Comparison of ENCODE assay signal across 8 cellular contexts in genomic region chr2:218908721-218909619, GRCh38. TPM values are rescaled to one million over a fixed set of nuclear protein-coding genes. Genes with fewer than 3 reads are reported as not detected.
DNase-seq lines count a peak whose midpoint lies in the region; ATAC-seq and TF ChIP-seq lines count a peak whose summit lies in the region.

No MANE protein-coding gene starts in this region.

- no peak overlapping the region for H3K27ac ChIP-seq in AG04450 (ENCODE audit: low read depth, low read length)
- H3K27ac ChIP-seq in liver (ENCODE audit: low read depth in 1 of 2, low read length in 2 of 2): no peak overlapping the region

- peak overlapping the region in 1 of 2 donors; percentile 19 for H3K9ac ChIP-seq in liver (ENCODE audit: low read depth in 1 of 2, low read length in 2 of 2)

- CTCF ChIA-PET in AG04450 (lab: Charles Lee): interaction anchor here (4.8 kb wide), 1 partner anchor 11 kb away, joined by 28 read pairs; no protein-coding TSS in a partner anchor

- peak overlapping the region; percentile 83 for H3K27ac Mint-ChIP-seq in activated CD4-positive, alpha-beta T cell treated with anti-CD3 and anti-CD28 coated beads, Interleukin-2, amount 10 ng/mL, durations not matched to agents 24 days and 14 days

- peaks cover 38% of the 10 kb centered on the region for H3K27me3 ChIP-seq in AG04450 (ENCODE audit: control insufficient read depth, insufficient read depth, low read length)
- H3K27me3 ChIP-seq in liver (ENCODE audit: control insufficient read depth in 4 of 4, insufficient read depth in 4 of 4, low read length in 3 of 4): no peaks in the 10 kb centered on the region

- H3K4me3 ChIP-seq in AG04450 (ENCODE audit: low read depth, low read length) (peak overlapping the region; percentile 61), liver (ENCODE audit: low read depth in 1 of 3, low read length in 3 of 3) (peak overlapping the region; percentile 43 to 54 (median 43))

- DNase-seq in AG04450 (ENCODE audit: low read depth, low spot score): peak; percentile 39
- DNase-seq in NCI-H446 (lab: John Stamatoyannopoulos, UW): peak; percentile 82 to 96
- peak; percentile 96 for DNase-seq in activated CD4-positive, alpha-beta T cell treated with anti-CD3 and anti-CD28 coated beads, Interleukin-2, amount 10 ng/mL, durations not matched to agents 24 days and 14 days
- DNase-seq in dermis blood vessel endothelial cell: peak; percentile 63
- DNase-seq in stimulated activated CD4-positive, alpha-beta T cell treated with anti-CD3 and anti-CD28 coated beads, Interleukin-2, amount 100 ng/mL, for 4 hours (ENCODE audit: low read depth): peak; percentile 83

- H3K4me1 ChIP-seq in liver (ENCODE audit: control insufficient read depth in 4 of 4, insufficient read depth in 4 of 4, low read length in 3 of 4): peaks cover 3 to 11% (median 6%) of the 10 kb centered on the region in 4 donors

- 5% methylated on average over 58 of the region's 58 CpGs for WGBS in liver

- peaks cover 34% of the 10 kb centered on the region for H3K27me3 Mint-ChIP-seq in activated CD4-positive, alpha-beta T cell treated with anti-CD3 and anti-CD28 coated beads, Interleukin-2, amount 10 ng/mL, durations not matched to agents 24 days and 14 days

- no peak for TF ChIP-seq CTCF in AG04450 (IDR thresholded peaks at IDR 0.05; ENCODE audit: low read depth, low read length)
- no peak for TF ChIP-seq CTCF in liver (IDR thresholded peaks at IDR 0.05; ENCODE audit: low read depth, low read length, missing input control)

- H3K9me3 ChIP-seq in AG04450 (ENCODE audit: control insufficient read depth, insufficient read depth, low read length) (peaks cover 6% of the 10 kb centered on the region; the same call in 1 of the 2 replicates), liver (ENCODE audit: control insufficient read depth in 4 of 4, low read length in 3 of 4) (no peaks in the 10 kb centered on the region)

- H3K4me1 Mint-ChIP-seq in activated CD4-positive, alpha-beta T cell treated with anti-CD3 and anti-CD28 coated beads, Interleukin-2, amount 10 ng/mL, durations not matched to agents 24 days and 14 days: peaks cover 6% of the 10 kb centered on the region

- POLR2A ChIA-PET in AG04450 (lab: Yijun Ruan, JAX): no interaction called here

- H3K36me3 ChIP-seq in liver (ENCODE audit: control insufficient read depth in 4 of 4, insufficient read depth in 3 of 4, low read depth in 1 of 4, low read length in 3 of 4): no peaks in the 10 kb centered on the region

- peak overlapping the region; percentile 82 for H3K4me3 Mint-ChIP-seq in activated CD4-positive, alpha-beta T cell treated with anti-CD3 and anti-CD28 coated beads, Interleukin-2, amount 10 ng/mL, durations not matched to agents 24 days and 14 days

- H3K36me3 Mint-ChIP-seq in activated CD4-positive, alpha-beta T cell treated with anti-CD3 and anti-CD28 coated beads, Interleukin-2, amount 10 ng/mL, durations not matched to agents 24 days and 14 days (ENCODE audit: low read depth): no peaks in the 10 kb centered on the region

- H3K9me3 Mint-ChIP-seq in activated CD4-positive, alpha-beta T cell treated with anti-CD3 and anti-CD28 coated beads, Interleukin-2, amount 10 ng/mL, durations not matched to agents 24 days and 14 days: no peaks in the 10 kb centered on the region

- intact Hi-C loops in activated CD4-positive, alpha-beta T cell treated with anti-CD3 and anti-CD28 coated beads, Interleukin-2, amount 10 ng/mL, durations not matched to agents 24 days and 14 days (cut with micrococcal nuclease): loop anchor here (1.0 kb wide), 2 partner anchors 13 to 198 kb away; no protein-coding TSS in a partner anchor

- TF ChIP-seq RAD21 in liver (IDR thresholded peaks at IDR 0.05): no peak

- peak; percentile 81 for ATAC-seq in GM18870 (IDR thresholded peaks at IDR 0.05; ENCODE audit: unreplicated experiment)
- ATAC-seq in HG03139 (IDR thresholded peaks at IDR 0.05; ENCODE audit: unreplicated experiment): peak; percentile 94

TF ChIP-seq in liver, 16 proteins besides CTCF, POLR2A, EP300 and RAD21:
- no peak for TF ChIP-seq EGR1 (IDR thresholded peaks at IDR 0.05; ENCODE audit: low read depth in 2 of 2)
- TF ChIP-seq REST (IDR thresholded peaks at IDR 0.05): no peak
- TF ChIP-seq ZBTB33 (IDR thresholded peaks at IDR 0.05): peak; percentile 100
- no peak for TF ChIP-seq TAF1 (conservative IDR thresholded peaks at IDR 0.05)
- no peak for TF ChIP-seq YY1 (IDR thresholded peaks at IDR 0.05)
- peak; percentile 33 for TF ChIP-seq SP1 (IDR thresholded peaks at IDR 0.05)
- no peak for TF ChIP-seq FOXA2 (IDR thresholded peaks at IDR 0.05)
- no peak for TF ChIP-seq HNF4G (IDR thresholded peaks at IDR 0.05)
- no peak for TF ChIP-seq JUND (IDR thresholded peaks at IDR 0.05)
- TF ChIP-seq ATF3 (IDR thresholded peaks at IDR 0.05): no peak
- TF ChIP-seq GABPA (IDR thresholded peaks at IDR 0.05 in 1 of 2, conservative IDR thresholded peaks at IDR 0.05 in 1 of 2): peak; percentile 59 to 85
- no peak for TF ChIP-seq HNF4A (conservative IDR thresholded peaks at IDR 0.05)
- no peak for TF ChIP-seq NR2F2 (IDR thresholded peaks at IDR 0.05)
- peak; percentile 56 to 85 for TF ChIP-seq RXRA (IDR thresholded peaks at IDR 0.05)
- TF ChIP-seq FOXA1 (IDR thresholded peaks at IDR 0.05): no peak
- TF ChIP-seq MAX (IDR thresholded peaks at IDR 0.05): no peak

RNA-seq across cellular contexts. Expression of gene WNT10A, which starts 28.3 kb away (rescaled TPM):
- polyA plus RNA-seq in AG04450 (2011; rRNA removed) (not detected in 2 replicates), liver (under 1 TPM in 1 of 2 donors, not detected in 1; 0.01 TPM)
- not detected in 2 replicates for polyA minus RNA-seq in AG04450 (2011; rRNA and poly(A)+ RNA removed)
- 0.12 and 0.28 TPM in 2 replicates for total RNA-seq in activated CD4-positive, alpha-beta T cell treated with anti-CD3 and anti-CD28 coated beads, Interleukin-2, amount 10 ng/mL, durations not matched to agents 24 days and 14 days
- total RNA-seq in dermis blood vessel endothelial cell (under 0.01 and 0.05 TPM in 2 replicates), liver (under 1 TPM; 0.05 to 0.08 TPM)

RNA-seq across cellular contexts. Expression of gene WNT6, which starts 49.4 kb away (rescaled TPM):
- not detected in 2 replicates for polyA plus RNA-seq in AG04450 (2011; rRNA removed)
- polyA minus RNA-seq in AG04450 (2011; rRNA and poly(A)+ RNA removed): not detected in 2 replicates
- total RNA-seq in activated CD4-positive, alpha-beta T cell treated with anti-CD3 and anti-CD28 coated beads, Interleukin-2, amount 10 ng/mL, durations not matched to agents 24 days and 14 days: not detected in 2 replicates
- total RNA-seq in dermis blood vessel endothelial cell: not detected in 2 replicates
- total RNA-seq in liver: under 1 TPM in 1 of 2 donors, not detected in 1; 0.08 TPM
- under 1 TPM in 1 of 2 donors, not detected in 1; 0.20 TPM for polyA plus RNA-seq in liver

RNA-seq across cellular contexts. Expression of gene CDK5R2, which starts 50.5 kb away (rescaled TPM):
- polyA plus RNA-seq in AG04450 (2011; rRNA removed) (0.04 and 0.05 TPM in 2 replicates), liver (not detected)
- polyA minus RNA-seq in AG04450 (2011; rRNA and poly(A)+ RNA removed): 0.09 TPM in 1 of 2 replicates, not detected in the other
- not detected in 2 replicates for total RNA-seq in activated CD4-positive, alpha-beta T cell treated with anti-CD3 and anti-CD28 coated beads, Interleukin-2, amount 10 ng/mL, durations not matched to agents 24 days and 14 days
- total RNA-seq in dermis blood vessel endothelial cell (not detected in 2 replicates), liver (not detected)

Comparison
In these comparisons a context has a peak if more than half of its experiments do, and no peak if none do; other contexts are left out.
1. DNase-seq: peak in every context shown above with its lines; median percentile 96 in activated CD4-positive, alpha-beta T cell treated with anti-CD3 and anti-CD28 coated beads, Interleukin-2, amount 10 ng/mL, durations not matched to agents 24 days and 14 days; 89 in NCI-H446; 83 in stimulated activated CD4-positive, alpha-beta T cell treated with anti-CD3 and anti-CD28 coated beads, Interleukin-2, amount 100 ng/mL, for 4 hours; 63 in dermis blood vessel endothelial cell; 39 in AG04450.